Comparison of ENCODE assay signal across 8 cellular contexts in genomic region chr10:73956476-73957338, GRCh38. TPM values are rescaled to one million over a fixed set of nuclear protein-coding genes. Genes with fewer than 3 reads are reported as not detected.
A peak's percentile ranks its signal among the peaks of the same experiment; 100 is the strongest.
DNase-seq lines count a peak whose midpoint lies in the region; ATAC-seq and TF ChIP-seq lines count a peak whose summit lies in the region.

No MANE protein-coding gene starts in this region.

- peak overlapping the region; percentile 74 for H3K4ac ChIP-seq in IMR-90 (ENCODE audit: low read depth, low read length)

- peak overlapping the region; percentile 95 for H3K27ac Mint-ChIP-seq in activated B cell treated with CpG ODN at 0.5 μM for 24 hours

- H3K4me2 ChIP-seq in IMR-90 (ENCODE audit: low read depth, low read length), result peak overlapping the region; percentile 30

- H3K4me1 ChIP-seq in IMR-90 (ENCODE audit: control insufficient read depth, insufficient read depth, low read length), result peaks cover 15% of the 10 kb centered on the region

- ATAC-seq in GM19468 (IDR thresholded peaks at IDR 0.05; ENCODE audit: extremely low read depth, unreplicated experiment) (peak; percentile 27), IMR-90 (ENCODE audit: low read depth) (peak; percentile 72), activated B cell treated with CpG ODN at 0.5 μM for 24 hours (ENCODE audit: low read depth) (peak; percentile 58), sciatic nerve (peak; percentile 49), HG02678 (IDR thresholded peaks at IDR 0.05; ENCODE audit: unreplicated experiment) (no peak)

- peak overlapping the region; percentile 77 for H2BK20ac ChIP-seq in IMR-90 (ENCODE audit: low read depth, low read length)

- no peaks in the 10 kb centered on the region for H4K20me1 ChIP-seq in IMR-90 (ENCODE audit: insufficient read depth, low read length)

- H3K27me3 ChIP-seq in IMR-90 (ENCODE audit: control insufficient read depth, insufficient read depth, low read length), result no peaks in the 10 kb centered on the region

- H3K23ac ChIP-seq in IMR-90 (ENCODE audit: low read depth, low read length), result peak overlapping the region; percentile 21

- H4K91ac ChIP-seq in IMR-90 (ENCODE audit: insufficient read depth, low read depth, low read length), result peak overlapping the region; percentile 81

- H3K9ac ChIP-seq in IMR-90 (ENCODE audit: low read depth, low read length), result peak overlapping the region; percentile 3

- no TSS peak for BruUV-seq in IMR-90 (replicated peaks; lab: Mats Ljungman, UMichigan)

- H3K36me3 Mint-ChIP-seq in activated B cell treated with CpG ODN at 0.5 μM for 24 hours (ENCODE audit: low read depth), result no peaks in the 10 kb centered on the region

- CTCF ChIA-PET in IMR-90 (lab: Yijun Ruan, JAX), result interaction anchor here (0.5 to 1.7 kb wide), 7 partner anchors 9 to 271 kb away, joined by 3 to 5 read pairs (median 3); no protein-coding TSS in a partner anchor
- CTCF ChIA-PET in activated B cell treated with CpG ODN at 0.5 μM for 24 hours (lab: Charles Lee), result interaction anchor here (0.7 to 5.0 kb wide), 16 partner anchors 9 to 126 kb away, joined by 3 to 29 read pairs (median 4); partner anchors contain the start of gene VCL

- in situ Hi-C loops in IMR-90 (cut with MboI; ENCODE audit: low sequenced_read_pairs), result no loop called here

- H2BK120ac ChIP-seq in IMR-90 (ENCODE audit: low read depth, low read length), result peak overlapping the region; percentile 78

- peaks cover 55% of the 10 kb centered on the region for H3K4me1 Mint-ChIP-seq in activated B cell treated with CpG ODN at 0.5 μM for 24 hours

- H3K79me1 ChIP-seq in IMR-90 (ENCODE audit: low read depth in 1 of 2, low read length in 2 of 2), result peaks cover 0 to 10% of the 10 kb centered on the region in 2 experiments; a peak in 2 of 4 replicates

- TF ChIP-seq POLR2A in IMR-90 (IDR thresholded peaks at IDR 0.05; ENCODE audit: low read depth, low read length), result no peak

- no peak; the same call in 1 of the 2 replicates for TF ChIP-seq RAD21 in IMR-90 (IDR thresholded peaks at IDR 0.05; ENCODE audit: low read length)

- no peak overlapping the region; the same call in 1 of the 2 replicates for H3K56ac ChIP-seq in IMR-90 (ENCODE audit: extremely low read depth, insufficient read depth, low read length)

- peak overlapping the region; percentile 12 for H2BK5ac ChIP-seq in IMR-90 (ENCODE audit: low read depth, low read length, poor library complexity, severe bottlenecking)

- peak overlapping the region; percentile 69 for H3K27ac ChIP-seq in IMR-90 (ENCODE audit: insufficient read depth, low read length)

- peak overlapping the region; percentile 67 for H3K4me3 Mint-ChIP-seq in activated B cell treated with CpG ODN at 0.5 μM for 24 hours

- H3K18ac ChIP-seq in IMR-90 (ENCODE audit: low read depth, low read length), result peak overlapping the region; percentile 43

- TF ChIP-seq CTCF in IMR-90 (conservative IDR thresholded peaks at IDR 0.05; ENCODE audit: low read depth, low read length), result no peak
- TF ChIP-seq CTCF in activated B cell treated with CpG ODN at 0.5 μM for 24 hours (IDR thresholded peaks at IDR 0.05), result no peak

- dilution Hi-C loops in IMR-90 (cut with HindIII; ENCODE audit: low sequenced_read_pairs, unreplicated experiment), result no loop called here

- peak overlapping the region; percentile 87 for H2AK5ac ChIP-seq in IMR-90 (ENCODE audit: low read depth, low read length)

- no peaks in the 10 kb centered on the region for H3K9me3 Mint-ChIP-seq in activated B cell treated with CpG ODN at 0.5 μM for 24 hours

- WGBS in IMR-90 (ENCODE audit: extremely low coverage in 2 of 2, insufficient read length in 1 of 2), 2 experiments, result 54% methylated on average over 4 of the region's 9 CpGs; no CpG with 5 or more reads in 1 of the 2 experiments

- peak overlapping the region; percentile 45 for H2AK9ac ChIP-seq in IMR-90 (replicated peaks; ENCODE audit: low read depth, low read length, poor library complexity)

- peak overlapping the region; percentile 33 for H4K5ac ChIP-seq in IMR-90 (ENCODE audit: low read depth, low read length)

- peak overlapping the region; percentile 79; the same call in 2 of the 3 replicates for H2BK15ac ChIP-seq in IMR-90 (ENCODE audit: low read depth, low read length)

- peak overlapping the region; percentile 47 to 49; a peak in 3 of 4 replicates for H4K8ac ChIP-seq in IMR-90 (ENCODE audit: low read depth in 2 of 2, low read length in 2 of 2)

- peaks cover 19% of the 10 kb centered on the region; the same call in 1 of the 2 replicates for H3K9me1 ChIP-seq in IMR-90 (ENCODE audit: insufficient read depth, low read length)

- POLR2A ChIA-PET in IMR-90 (lab: Charles Lee; ENCODE audit: unreplicated experiment) (interaction anchor here (0.8 to 1.0 kb wide), 2 partner anchors 9 to 42 kb away, joined by 3 read pairs; no protein-coding TSS in a partner anchor), activated B cell treated with CpG ODN at 0.5 μM for 24 hours (lab: Charles Lee) (interaction anchor here (0.5 to 1.8 kb wide), 10 partner anchors 10 to 220 kb away, joined by 3 to 9 read pairs (median 4); partner anchors contain the start of gene VCL)

- H2AFZ ChIP-seq in IMR-90 (replicated peaks; ENCODE audit: low read length, poor library complexity), result peak overlapping the region; percentile 82

- no peaks in the 10 kb centered on the region for H3K27me3 Mint-ChIP-seq in activated B cell treated with CpG ODN at 0.5 μM for 24 hours

- intact Hi-C loops in IMR-90 (cut with micrococcal nuclease) (loop anchor here (5.0 kb wide), 2 partner anchors 36 to 126 kb away; no protein-coding TSS in a partner anchor), activated B cell treated with CpG ODN at 0.5 μM for 24 hours (cut with micrococcal nuclease) (loop anchor here (1.0 to 5.0 kb wide), 7 partner anchors 36 to 141 kb away; partner anchors contain the start of gene VCL), sciatic nerve (cut with DNase I) (no loop called here)

- no peaks in the 10 kb centered on the region for H3K9me3 ChIP-seq in IMR-90 (ENCODE audit: control insufficient read depth, insufficient read depth, low read length)

- peak overlapping the region; percentile 51 for H3K14ac ChIP-seq in IMR-90 (replicated peaks; ENCODE audit: low read depth, low read length)

- no peaks in the 10 kb centered on the region for H3K36me3 ChIP-seq in IMR-90 (ENCODE audit: control insufficient read depth, insufficient read depth, low read length)

- H3K4me3 ChIP-seq in IMR-90 (ENCODE audit: insufficient read depth, low read depth, low read length), result no peak overlapping the region

- DNase-seq in CMK (ENCODE audit: low read depth), result peak; percentile 71
- DNase-seq in IMR-90, result peak; percentile 62
- DNase-seq in activated B cell treated with CpG ODN at 0.5 μM for 24 hours, result peak; percentile 36
- DNase-seq in foreskin melanocyte, result peak; percentile 64
- DNase-seq in sciatic nerve (ENCODE audit: low spot score), result peak; percentile 51
- no peak for DNase-seq in NCI-H1436 (lab: John Stamatoyannopoulos, UW)

TF ChIP-seq in IMR-90, 13 proteins besides CTCF, POLR2A, EP300 and RAD21:
- TF ChIP-seq MXI1 (IDR thresholded peaks at IDR 0.05; ENCODE audit: borderline replicate concordance, low read depth, low read length), result no peak
- no peak for TF ChIP-seq CHD1 (IDR thresholded peaks at IDR 0.05; ENCODE audit: low read depth, low read length)
- TF ChIP-seq NFE2L2 (IDR thresholded peaks at IDR 0.05; ENCODE audit: low read depth, low read length), result no peak
- no peak for TF ChIP-seq BHLHE40 (IDR thresholded peaks at IDR 0.05; ENCODE audit: low read depth, low read length)
- TF ChIP-seq MAZ (IDR thresholded peaks at IDR 0.05; ENCODE audit: borderline replicate concordance, low read depth, low read length), result no peak
- no peak for TF ChIP-seq SMC3 (IDR thresholded peaks at IDR 0.05; ENCODE audit: low read depth, low read length)
- TF ChIP-seq CEBPB (IDR thresholded peaks at IDR 0.05; ENCODE audit: low read depth, low read length), result no peak
- no peak for TF ChIP-seq RCOR1 (IDR thresholded peaks at IDR 0.05; ENCODE audit: insufficient replicate concordance, low read length)
TF ChIP-seq in IMR-90: peak in this region for 0.

RNA-seq across cellular contexts. Expression of gene VCL, which starts 41.2 kb away (rescaled TPM):
- total RNA-seq in IMR-90 (2012; rRNA removed), result 283 and 316 TPM in 2 replicates
- polyA plus RNA-seq in IMR-90 (2012; rRNA removed), result 193 and 227 TPM in 2 replicates
- polyA plus RNA-seq in IMR-90 (2012; cell fraction: cytosol; rRNA removed), result 85.9 and 102 TPM in 2 replicates
- polyA plus RNA-seq in IMR-90 (2012; cell fraction: nucleus; rRNA removed; ENCODE audit: low replicate concordance), result 176 and 458 TPM in 2 replicates
- 21.3 and 25.8 TPM in 2 replicates for total RNA-seq in activated B cell treated with CpG ODN at 0.5 μM for 24 hours
- 165 TPM for total RNA-seq in sciatic nerve

RNA-seq across cellular contexts. Expression of gene PLAU, which starts 45.8 kb away (rescaled TPM):
- total RNA-seq in IMR-90 (2012; rRNA removed), result 115 and 123 TPM in 2 replicates
- 230 and 283 TPM in 2 replicates for polyA plus RNA-seq in IMR-90 (2012; rRNA removed)
- 215 and 255 TPM in 2 replicates for polyA plus RNA-seq in IMR-90 (2012; cell fraction: cytosol; rRNA removed)
- 331 and 562 TPM in 2 replicates for polyA plus RNA-seq in IMR-90 (2012; cell fraction: nucleus; rRNA removed; ENCODE audit: low replicate concordance)
- 0.10 TPM in 1 of 2 replicates, not detected in the other for total RNA-seq in activated B cell treated with CpG ODN at 0.5 μM for 24 hours
- 15.6 TPM for total RNA-seq in sciatic nerve

Comparison
In these comparisons a context has a peak if more than half of its experiments do, and no peak if none do; other contexts are left out.
1. RNA of gene PLAU, which starts 45.8 kb away (total RNA-seq): 115 to 123 TPM in IMR-90 and 15.6 TPM in sciatic nerve (single experiment); 0.10 TPM in activated B cell treated with CpG ODN at 0.5 μM for 24 hours; every median in the first group is over 10 times any median in the second.